23 cellular contexts compared by ENCODE assay signal in the genomic region with DNA sequence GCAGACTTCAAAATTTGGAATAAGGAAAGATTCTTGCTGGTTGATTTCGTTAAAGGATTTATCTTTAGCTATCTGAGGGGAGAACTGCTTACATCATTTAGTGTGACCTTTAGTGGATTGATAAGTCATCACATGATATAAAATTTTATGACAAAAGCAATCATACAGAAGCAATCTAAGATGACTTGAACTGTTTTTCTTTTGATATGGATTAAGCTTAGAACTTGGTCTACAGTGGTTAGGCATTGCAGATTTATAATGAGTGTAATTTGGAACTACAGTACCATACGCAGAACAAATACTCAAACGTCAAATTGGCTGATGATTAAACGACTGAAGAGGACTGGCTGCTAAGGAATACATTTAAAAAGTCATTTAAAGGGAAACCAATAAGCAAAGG.
"Had no signal": no experiment of that assay in that cellular context is flagged by ENCODE, and none has a peak within 500 bp of the region (broad histone marks: within the 10 kb centered on the region; RNA-seq: fewer than 3 reads in every experiment).

No MANE protein-coding gene starts in this region.

- H3K36me3 ChIP-seq: esophagus squamous epithelium, heart right ventricle, neural progenitor cell, prostate gland, sigmoid colon, spleen, thoracic aorta, tibial nerve, upper lobe of right lung, uterus had no signal

- H3K27me3 ChIP-seq: esophagus squamous epithelium, heart right ventricle, neural progenitor cell, sigmoid colon, spleen, tibial nerve, upper lobe of right lung, uterus had no signal

- FAIRE-seq: endothelial cell of umbilical vein had no signal

- H3K4me3 ChIP-seq: esophagus squamous epithelium, heart right ventricle, lung, neural progenitor cell, prostate gland, sigmoid colon, spleen, thoracic aorta, tibial nerve, upper lobe of right lung, uterus had no signal

- H3K27ac ChIP-seq: esophagus squamous epithelium, heart right ventricle, neural progenitor cell, prostate gland, sigmoid colon, spleen, thoracic aorta, tibial nerve, upper lobe of right lung, uterus had no signal

- H3K4me1 ChIP-seq: prostate gland, uterus had no signal

- H3K9me3 ChIP-seq: esophagus squamous epithelium, heart right ventricle, prostate gland, sigmoid colon, spleen, thoracic aorta, tibial nerve, upper lobe of right lung, uterus had no signal

- DNase-seq: effector memory CD4-positive, alpha-beta T cell; erythroblast; esophagus squamous epithelium; foreskin melanocyte; glutamatergic neuron; heart right ventricle; hippocampal formation; kidney glomerular epithelial cell; naive B cell; right cardiac atrium; sigmoid colon; spleen; stimulated activated CD4-positive, alpha-beta T cell treated with anti-CD3 and anti-CD28 coated beads, Interleukin-4, amount 100 ng/mL, for 4 hours; upper lobe of right lung; uterus had no signal

- ATAC-seq: heart right ventricle; natural killer cell treated with Interleukin-12 subunit alpha and Interleukin-12 subunit beta and Interleukin-15 and Interleukin-18, amount 100 ng/mL, for 72 hours; right cardiac atrium; stimulated activated memory B cell treated with anti-CD40 and anti-IgM and Interleukin-4, amounts not matched to agents 10 μg/mL and 1 μg/mL and 100 μg/mL, for 72 hours; upper lobe of right lung had no signal
